In genomic region chr14:89262041-89262440, GRCh38 we compare ENCODE assay signal across 1 cellular context.
TF ChIP-seq lines count a peak whose summit lies in the region.

No MANE protein-coding gene starts in this region.

TF ChIP-seq in IMR-90, 13 proteins besides CTCF, POLR2A, EP300 and RAD21 (continued from another document):
- TF ChIP-seq MAZ (IDR thresholded peaks at IDR 0.05; ENCODE audit: borderline replicate concordance, low read depth, low read length) (no peak), CEBPB (IDR thresholded peaks at IDR 0.05; ENCODE audit: low read depth, low read length) (no peak), RFX5 (IDR thresholded peaks at IDR 0.05; ENCODE audit: low read depth, low read length) (no peak), MAFK (IDR thresholded peaks at IDR 0.05; ENCODE audit: low read depth, low read length) (no peak), BHLHE40 (IDR thresholded peaks at IDR 0.05; ENCODE audit: low read depth, low read length) (no peak), RCOR1 (IDR thresholded peaks at IDR 0.05; ENCODE audit: insufficient replicate concordance, low read length) (no peak)
